Comparison of ENCODE assay signal across 1 cellular context in genomic region chr17:59669411-59669810, GRCh38.
TF ChIP-seq lines count a peak whose summit lies in the region.

No MANE protein-coding gene starts in this region.

TF ChIP-seq in GM12878, 131 proteins besides CTCF, POLR2A, EP300 and RAD21 (continued from another document):
- TF ChIP-seq BCL3 (IDR thresholded peaks at IDR 0.05; ENCODE audit: borderline replicate concordance, insufficient read depth, low read depth, low read length, poor library complexity, severe bottlenecking) (no peak), RAD51 (IDR thresholded peaks at IDR 0.05) (no peak), NRF1 (conservative IDR thresholded peaks at IDR 0.05; ENCODE audit: low read depth, low read length) (no peak), BACH1 (IDR thresholded peaks at IDR 0.05; ENCODE audit: borderline replicate concordance) (no peak), IRF4 (IDR thresholded peaks at IDR 0.05; ENCODE audit: low read depth, low read length) (no peak), SRF (IDR thresholded peaks at IDR 0.05; ENCODE audit: low read depth in 2 of 2, low read length in 2 of 2) (no peak), ZNF207 (IDR thresholded peaks at IDR 0.05; ENCODE audit: borderline replicate concordance) (no peak), USF1 (IDR thresholded peaks at IDR 0.05; ENCODE audit: borderline replicate concordance, extremely low read length, insufficient read depth, low read depth, low read length) (no peak), NFIC (IDR thresholded peaks at IDR 0.05; ENCODE audit: low read depth, low read length) (no peak), FOXM1 (IDR thresholded peaks at IDR 0.05; ENCODE audit: low read depth, low read length) (no peak), DPF2 (IDR thresholded peaks at IDR 0.05) (no peak), MYB (IDR thresholded peaks at IDR 0.05; ENCODE audit: borderline replicate concordance, low read depth, low read length) (no peak; the same call in 1 of the 2 replicates)
